In the genomic region with DNA sequence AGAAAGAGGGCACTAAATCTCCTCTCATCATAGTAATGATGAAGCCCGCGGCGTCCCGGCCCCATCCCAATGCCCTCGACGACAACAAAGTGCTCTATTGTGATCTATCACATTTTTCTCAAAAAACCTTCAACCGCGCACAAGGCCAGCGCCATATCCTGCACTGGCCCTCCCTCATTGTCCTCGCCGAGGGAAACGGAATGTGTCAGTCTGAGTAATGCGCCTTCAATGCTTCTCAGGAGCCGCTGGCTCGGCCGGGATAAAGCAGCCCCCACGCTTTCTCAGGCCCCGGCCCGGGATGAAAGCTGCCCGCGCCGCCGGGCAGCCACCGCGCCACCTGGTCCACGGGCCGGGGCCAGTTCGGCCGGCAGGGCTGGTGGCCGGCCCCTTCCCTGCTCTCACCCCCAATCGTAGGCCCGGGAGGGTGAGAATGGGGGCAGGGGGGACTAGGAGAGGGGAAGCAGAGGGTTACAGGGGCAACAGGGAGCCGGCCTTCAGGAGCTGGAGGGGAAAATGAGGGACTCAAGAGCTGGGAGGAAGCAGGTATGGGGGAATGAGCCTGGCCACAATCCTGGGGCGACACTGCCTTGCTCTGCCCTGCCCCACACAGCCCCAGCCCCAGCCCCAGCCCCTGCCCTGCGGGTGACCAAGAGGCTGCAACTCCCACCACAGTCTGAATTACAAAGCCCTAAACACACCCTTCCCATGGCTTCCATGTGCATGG, we compare ENCODE assay signal across 21 cellular contexts. TPM values are rescaled to one million over a fixed set of nuclear protein-coding genes. Genes with fewer than 3 reads are reported as not detected.
DNase-seq lines count a peak whose midpoint lies in the region; ATAC-seq and TF ChIP-seq lines count a peak whose summit lies in the region.
"Had no signal": no experiment of that assay in that cellular context is flagged by ENCODE, and none has a peak within 500 bp of the region (broad histone marks: within the 10 kb centered on the region; RNA-seq: fewer than 3 reads in every experiment).

No MANE protein-coding gene starts in this region.

- ATAC-seq in right cardiac atrium (peak in 1 of 2 donors; percentile 24), GM21737 (IDR thresholded peaks at IDR 0.05; ENCODE audit: unreplicated experiment) (no peak), GM21360 (IDR thresholded peaks at IDR 0.05; ENCODE audit: unreplicated experiment) (no peak), GM19351 (IDR thresholded peaks at IDR 0.05; ENCODE audit: unreplicated experiment) (no peak)
- ATAC-seq: foreskin keratinocyte, PC-3, psoas muscle had no signal

- no peaks in the 10 kb centered on the region for H3K79me2 ChIP-seq in neural progenitor cell (ENCODE audit: low read depth)

- H2AFZ ChIP-seq in neural progenitor cell (replicated peaks) = peak overlapping the region; percentile 64

- no peak overlapping the region for H3K9ac ChIP-seq in neural progenitor cell

- peak overlapping the region; percentile 8 for H3K4me3 Mint-ChIP-seq in neural progenitor cell

- H3K27ac Mint-ChIP-seq in neural progenitor cell = peak overlapping the region; percentile 98
- H3K27ac Mint-ChIP-seq: activated T-helper 2 cell treated with anti-CD3 and anti-CD28 coated beads, Interferon-gamma antibody, Interleukin-2, Interleukin-4, amounts not matched to agents 10 μg/mL and 5 μg/mL and 100 μg/mL, durations not matched to agents 14 hours and 24 hours and 36 hours had no signal

- H3K4me3 ChIP-seq in astrocyte of the spinal cord (ENCODE audit: low read depth, low read length) (no peak overlapping the region), right cardiac atrium (ENCODE audit: low read length) (no peak overlapping the region), neural progenitor cell (no peak overlapping the region)
- H3K4me3 ChIP-seq: psoas muscle, testis had no signal

- H3K4me1 ChIP-seq in right cardiac atrium (ENCODE audit: control insufficient read depth, insufficient read depth, low read length) = no peaks in the 10 kb centered on the region
- peaks cover 33% of the 10 kb centered on the region for H3K4me1 ChIP-seq in neural progenitor cell
- H3K4me1 ChIP-seq: foreskin keratinocyte, psoas muscle, testis had no signal

- peak; percentile 85 for DNase-seq in COLO829 (ENCODE audit: low spot score)
- DNase-seq in astrocyte of the spinal cord (ENCODE audit: low read depth, low spot score) = peak; percentile 37
- peak in 2 of 3 donors; percentile 32 to 41 for DNase-seq in right cardiac atrium
- DNase-seq in neural progenitor cell (ENCODE audit: low spot score) = peak; percentile 90
- no peak for DNase-seq in T-helper 2 cell
- DNase-seq: ACHN; anterior cingulate cortex; COR-L47; effector CD4-positive, alpha-beta T cell; NCI-H187 treated with DMSO at 0.1 percent for 48 hours; NCI-H510A treated with DMSO at 0.1 percent for 48 hours; PC-3; testis had no signal

- no peaks in the 10 kb centered on the region for H3K27me3 ChIP-seq in right cardiac atrium (ENCODE audit: control insufficient read depth, insufficient read depth)
- no peaks in the 10 kb centered on the region for H3K27me3 ChIP-seq in neural progenitor cell
- H3K27me3 ChIP-seq: testis had no signal

- 55% methylated on average over 35 of the region's 35 CpGs for WGBS in right cardiac atrium

- intact Hi-C loops in right cardiac atrium (cut with DNase I) = no loop called here

- H3K4me2 ChIP-seq in neural progenitor cell = peak overlapping the region; percentile 51

- H4K20me1 ChIP-seq in neural progenitor cell (ENCODE audit: low read depth) = no peaks in the 10 kb centered on the region

- peaks cover 17% of the 10 kb centered on the region for H3F3A ChIP-seq in neural progenitor cell (ENCODE audit: low read depth)

- TF ChIP-seq CTCF in astrocyte of the spinal cord (IDR thresholded peaks at IDR 0.05; ENCODE audit: low read depth, low read length) (no peak), neural progenitor cell (IDR thresholded peaks at IDR 0.05) (no peak)

- in situ Hi-C loops in astrocyte of the spinal cord (cut with HindIII; ENCODE audit: low sequenced_read_pairs) = no loop called here

- no peaks in the 10 kb centered on the region for H3K36me3 Mint-ChIP-seq in neural progenitor cell

- peaks cover 6% of the 10 kb centered on the region for H3K27me3 Mint-ChIP-seq in neural progenitor cell (ENCODE audit: insufficient read depth, low read depth)

- no peak overlapping the region for H3K27ac ChIP-seq in right cardiac atrium (ENCODE audit: low read length)
- H3K27ac ChIP-seq in neural progenitor cell = peak overlapping the region; percentile 89
- H3K27ac ChIP-seq: foreskin keratinocyte, psoas muscle, testis had no signal

- no peaks in the 10 kb centered on the region for H3K36me3 ChIP-seq in neural progenitor cell

- H3K4me1 Mint-ChIP-seq in neural progenitor cell = peaks cover 39% of the 10 kb centered on the region

- H3K9me3 Mint-ChIP-seq in neural progenitor cell = peaks cover 3% of the 10 kb centered on the region
- H3K9me3 Mint-ChIP-seq: activated T-helper 2 cell treated with anti-CD3 and anti-CD28 coated beads, Interferon-gamma antibody, Interleukin-2, Interleukin-4, amounts not matched to agents 10 μg/mL and 5 μg/mL and 100 μg/mL, durations not matched to agents 14 hours and 24 hours and 36 hours had no signal

- H3K9me3 ChIP-seq in right cardiac atrium (ENCODE audit: control insufficient read depth, low read length) (no peaks in the 10 kb centered on the region), neural progenitor cell (ENCODE audit: low read depth) (no peaks in the 10 kb centered on the region)
- H3K9me3 ChIP-seq: psoas muscle, testis had no signal

RNA-seq across cellular contexts. Expression of gene LINC01488, which starts 10.0 kb away (rescaled TPM):
- under 1 TPM in 2 of 4 donors, not detected in 2; 0.14 to 0.17 TPM for total RNA-seq in right cardiac atrium
- 0.16 TPM for polyA plus RNA-seq in right cardiac atrium
- 0.09 TPM in 1 of 2 replicates, not detected in the other for total RNA-seq in neural progenitor cell (ENCODE audit: low replicate concordance)
- total RNA-seq: activated CD8-positive, alpha-beta memory T cell treated with anti-CD3 and anti-CD28 coated beads for 36 hours; activated T-helper 2 cell treated with anti-CD3 and anti-CD28 coated beads, Interferon-gamma antibody, Interleukin-2, Interleukin-4, amounts not matched to agents 10 μg/mL and 5 μg/mL and 100 μg/mL, durations not matched to agents 14 hours and 24 hours and 36 hours; foreskin keratinocyte; HT-29; PC-3; psoas muscle; testis had no signal
- polyA plus RNA-seq: foreskin keratinocyte had no signal

Comparison
In these comparisons a context has a peak if more than half of its experiments do, and no peak if none do; other contexts are left out.
1. DNase-seq: peak in COLO829 (single experiment), astrocyte of the spinal cord (single experiment), right cardiac atrium (2 of 3) and neural progenitor cell (single experiment); none in T-helper 2 cell (0 of 5).